ENCODE assay signal across 14 cellular contexts in the genomic region with DNA sequence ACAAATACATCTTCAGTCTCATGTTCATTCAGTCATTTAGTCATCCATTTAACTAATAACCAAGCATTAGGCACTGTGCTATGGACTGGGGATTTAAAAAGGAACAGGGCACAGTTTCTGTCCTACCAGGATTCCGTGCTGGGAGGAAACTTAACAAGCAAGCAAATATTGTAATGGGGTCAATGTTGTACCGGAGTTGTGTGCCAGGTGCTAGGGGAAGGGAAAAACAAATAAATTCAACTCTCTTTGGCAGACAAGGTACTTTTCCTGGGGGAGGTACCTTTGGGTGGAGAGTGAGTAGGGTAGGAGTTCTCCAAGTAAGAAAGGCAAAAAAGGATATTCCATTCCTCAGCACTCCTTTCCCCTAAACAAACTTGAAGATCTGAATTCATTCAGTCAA.
A peak's percentile ranks its signal among the peaks of the same experiment; 100 is the strongest.
DNase-seq lines count a peak whose midpoint lies in the region; ATAC-seq and TF ChIP-seq lines count a peak whose summit lies in the region.
"Had no signal": no experiment of that assay in that cellular context is flagged by ENCODE, and none has a peak within 500 bp of the region (broad histone marks: within the 10 kb centered on the region; RNA-seq: fewer than 3 reads in every experiment).

No MANE protein-coding gene starts in this region.

- H3K36me3 ChIP-seq in esophagus muscularis mucosa (no peaks in the 10 kb centered on the region), upper lobe of right lung (no peaks in the 10 kb centered on the region)

- peaks cover 0 to 4% (median 2%) of the 10 kb centered on the region in 4 donors for H3K9me3 ChIP-seq in esophagus muscularis mucosa
- H3K9me3 ChIP-seq in upper lobe of right lung = no peaks in the 10 kb centered on the region
- H3K9me3 ChIP-seq: A549 had no signal

- H3K4me1 ChIP-seq in esophagus muscularis mucosa (no peaks in the 10 kb centered on the region), upper lobe of right lung (no peaks in the 10 kb centered on the region)
- H3K4me1 ChIP-seq: A549 had no signal

- peak; percentile 3 for DNase-seq in NCI-H510A (lab: John Stamatoyannopoulos, UW)
- no peak for DNase-seq in NCI-H510A treated with DMSO at 0.1 percent for 48 hours (lab: John Stamatoyannopoulos, UW)
- peak; percentile 15 to 82 for DNase-seq in NCI-H2081 (lab: John Stamatoyannopoulos, UW)
- DNase-seq in esophagus muscularis mucosa (ENCODE audit: extremely low spot score) = peak; percentile 29
- DNase-seq in upper lobe of right lung = no peak
- DNase-seq in NCI-H1048 (lab: John Stamatoyannopoulos, UW) = no peak
- DNase-seq in NCI-H524 (lab: John Stamatoyannopoulos, UW) = no peak
- DNase-seq: C1 segment of cervical spinal cord, COR-L47, GOT3, KBM-7, NCI-H1694 treated with DMSO at 0.1 percent for 48 hours had no signal

- H3K27ac ChIP-seq in esophagus muscularis mucosa (replicated peaks in 1 of 4) (no peak overlapping the region), upper lobe of right lung (no peak overlapping the region)
- H3K27ac ChIP-seq: A549 had no signal

- 83% methylated on average over 2 of the region's 2 CpGs for WGBS in esophagus muscularis mucosa

- no peaks in the 10 kb centered on the region for H3K27me3 ChIP-seq in esophagus muscularis mucosa
- no peaks in the 10 kb centered on the region for H3K27me3 ChIP-seq in upper lobe of right lung

- TF ChIP-seq EP300 in esophagus muscularis mucosa (IDR thresholded peaks at IDR 0.05) = no peak

- ATAC-seq in upper lobe of right lung (peak; percentile 73), GM18517 (IDR thresholded peaks at IDR 0.05; ENCODE audit: unreplicated experiment) (no peak)
- ATAC-seq: A549 had no signal

- TF ChIP-seq CTCF in esophagus muscularis mucosa (IDR thresholded peaks at IDR 0.05) = no peak
- TF ChIP-seq CTCF in upper lobe of right lung (IDR thresholded peaks at IDR 0.05) = no peak

- no peak for TF ChIP-seq POLR2A in esophagus muscularis mucosa (IDR thresholded peaks at IDR 0.05; ENCODE audit: low read depth)

- H3K4me3 ChIP-seq in esophagus muscularis mucosa = no peak overlapping the region
- no peak overlapping the region for H3K4me3 ChIP-seq in upper lobe of right lung
- H3K4me3 ChIP-seq: A549 had no signal

- intact Hi-C loops in esophagus muscularis mucosa (cut with DNase I) (no loop called here), upper lobe of right lung (cut with DNase I) (no loop called here)

Comparison
In these comparisons a context has a peak if more than half of its experiments do, and no peak if none do; other contexts are left out.
1. DNase-seq: peak in NCI-H510A (single experiment), NCI-H2081 (2 of 2) and esophagus muscularis mucosa (single experiment); none in NCI-H510A treated with DMSO at 0.1 percent for 48 hours (single experiment), upper lobe of right lung (single experiment), NCI-H1048 (single experiment) and NCI-H524 (0 of 2).